Comparison of ENCODE assay signal across 22 cellular contexts in the genomic region with DNA sequence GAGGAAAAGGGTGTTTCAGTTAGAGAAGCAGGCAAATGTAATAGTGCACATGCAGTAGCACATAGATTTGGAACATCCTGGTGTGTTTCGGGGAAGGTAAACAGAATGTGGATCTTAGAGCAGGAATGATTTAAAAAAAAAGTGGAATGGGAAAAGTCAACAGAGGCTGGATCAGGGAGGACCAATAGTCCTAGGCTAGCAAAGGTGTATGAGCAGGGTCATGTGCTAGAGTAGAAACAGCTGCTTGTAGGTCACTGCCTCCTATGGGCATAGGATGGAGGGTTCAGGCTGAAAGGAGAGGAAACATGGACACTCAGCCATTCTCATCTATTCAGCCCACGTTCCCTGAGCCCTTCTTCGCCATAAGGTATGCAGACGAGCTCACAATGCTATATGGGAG.
"Had no signal": no experiment of that assay in that cellular context is flagged by ENCODE, and none has a peak within 500 bp of the region (broad histone marks: within the 10 kb centered on the region; RNA-seq: fewer than 3 reads in every experiment).

No MANE protein-coding gene starts in this region.

- H3K4me3 Mint-ChIP-seq: activated CD4-positive, alpha-beta T cell treated with anti-CD3 and anti-CD28 coated beads, Interleukin-2, amount 10 ng/mL, durations not matched to agents 24 days and 14 days; activated CD8-positive, alpha-beta T cell treated with anti-CD3 and anti-CD28 coated beads, Interleukin-2, amount 10 ng/mL, durations not matched to agents 7 days and 5 days; activated naive CD8-positive, alpha-beta T cell; memory B cell; natural killer cell had no signal

- H3K27me3 ChIP-seq: esophagus muscularis mucosa, sigmoid colon, spleen, stomach, testis had no signal

- ATAC-seq: activated CD8-positive, alpha-beta T cell treated with anti-CD3 and anti-CD28 coated beads, Interleukin-2, amount 10 ng/mL, durations not matched to agents 7 days and 5 days; natural killer cell had no signal

- H3K9me3 ChIP-seq: esophagus muscularis mucosa, left ventricle myocardium inferior, prostate gland, sigmoid colon, spleen, stomach, testis had no signal

- H3K4me1 ChIP-seq: prostate gland had no signal

- H3K36me3 Mint-ChIP-seq: activated naive CD8-positive, alpha-beta T cell; natural killer cell had no signal

- H3K9me3 Mint-ChIP-seq: activated CD4-positive, alpha-beta T cell treated with anti-CD3 and anti-CD28 coated beads, Interleukin-2, amount 10 ng/mL, durations not matched to agents 24 days and 14 days; memory B cell; natural killer cell had no signal

- H3K4me3 ChIP-seq: coronary artery, esophagus muscularis mucosa, left ventricle myocardium inferior, prostate gland, sigmoid colon, spleen, stomach, testis had no signal

- FAIRE-seq: keratinocyte, TTC549 had no signal

- H3K27ac Mint-ChIP-seq: activated CD4-positive, alpha-beta T cell treated with anti-CD3 and anti-CD28 coated beads, Interleukin-2, amount 10 ng/mL, durations not matched to agents 24 days and 14 days; activated CD8-positive, alpha-beta T cell treated with anti-CD3 and anti-CD28 coated beads, Interleukin-2, amount 10 ng/mL, durations not matched to agents 7 days and 5 days; activated naive CD8-positive, alpha-beta T cell; memory B cell; natural killer cell had no signal

- H3K36me3 ChIP-seq: prostate gland had no signal

- H3K27ac ChIP-seq: coronary artery, esophagus muscularis mucosa, left ventricle myocardium inferior, prostate gland, sigmoid colon, spleen, stomach, testis had no signal

- DNase-seq: activated CD4-positive, alpha-beta T cell treated with anti-CD3 and anti-CD28 coated beads, Interleukin-2, amount 10 ng/mL, durations not matched to agents 24 days and 14 days; activated CD4-positive, CD25-positive, alpha-beta regulatory T cell; activated CD8-positive, alpha-beta memory T cell treated with anti-CD3 and anti-CD28 coated beads, Interleukin-2, amount 50 U/mL, for 4 hours; activated CD8-positive, alpha-beta T cell treated with anti-CD3 and anti-CD28 coated beads, Interleukin-2, amount 10 ng/mL, durations not matched to agents 7 days and 5 days; activated gamma-delta T cell treated with Interleukin-2 at 50 U/mL for 16 hours; activated T-cell treated with anti-CD3 and anti-CD28 coated beads, Interleukin-2, amount 50 U/mL, for 48 hours; amniotic stem cell; caudate nucleus; left ventricle myocardium inferior; natural killer cell; occipital lobe; sigmoid colon; spleen; stomach; testis had no signal

- H3K27me3 Mint-ChIP-seq: activated CD4-positive, alpha-beta T cell treated with anti-CD3 and anti-CD28 coated beads, Interleukin-2, amount 10 ng/mL, durations not matched to agents 24 days and 14 days; activated naive CD8-positive, alpha-beta T cell; memory B cell had no signal
